26 cellular contexts compared by ENCODE assay signal in the genomic region with DNA sequence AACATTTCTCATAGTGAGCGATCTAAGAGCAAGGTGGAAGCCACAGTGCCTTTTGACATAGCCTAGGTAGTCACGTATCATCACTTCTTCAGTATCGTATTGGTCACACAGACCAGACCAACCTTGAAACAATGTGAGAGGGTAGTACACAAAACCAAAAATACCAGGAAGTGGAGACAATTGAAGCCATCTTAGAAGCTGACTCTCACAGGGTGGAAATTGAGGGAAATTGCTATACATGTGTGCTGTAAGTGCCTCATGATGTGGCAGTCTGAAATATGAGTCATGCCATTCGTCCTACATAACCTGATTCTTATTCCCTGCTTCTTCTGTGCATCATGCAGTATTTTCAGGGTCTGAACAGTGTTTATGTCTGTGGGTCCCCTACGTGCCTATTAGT.
"Had no signal": no experiment of that assay in that cellular context is flagged by ENCODE, and none has a peak within 500 bp of the region (broad histone marks: within the 10 kb centered on the region; RNA-seq: fewer than 3 reads in every experiment).

No MANE protein-coding gene starts in this region.

- H3K27me3 Mint-ChIP-seq: memory B cell had no signal

- FAIRE-seq: endothelial cell of umbilical vein, kidney had no signal

- H3K27me3 ChIP-seq: colonic mucosa, gastroesophageal sphincter, spleen, stomach, transverse colon had no signal

- H3K4me1 ChIP-seq: colonic mucosa, lower lobe of right lung, spleen had no signal

- DNase-seq: colonic mucosa; effector CD4-positive, alpha-beta T cell; endodermal cell; glutamatergic neuron; immature natural killer cell; kidney; left cardiac atrium; left ventricle myocardium inferior; lower lobe of right lung; natural killer cell; posterior cingulate gyrus; spleen; stimulated activated CD4-positive, alpha-beta T cell treated with anti-CD3 and anti-CD28 coated beads, Interleukin-15, amount 100 ng/mL, for 24 hours; stimulated activated CD4-positive, alpha-beta T cell treated with anti-CD3 and anti-CD28 coated beads, Interleukin-1b, Interleukin-23, amount 100 ng/mL, for 48 hours; stimulated activated CD4-positive, alpha-beta T cell treated with anti-CD3 and anti-CD28 coated beads, Interleukin-4, amount 100 ng/mL, for 4 hours; stimulated activated naive CD4-positive, alpha-beta T cell; stomach; substantia nigra; transverse colon had no signal

- H3K9me3 Mint-ChIP-seq: endodermal cell, immature natural killer cell, memory B cell, mesothelial cell of epicardium, natural killer cell, neural crest cell had no signal

- ATAC-seq: gastroesophageal sphincter, left cardiac atrium, lower lobe of right lung, natural killer cell, sciatic nerve had no signal

- H3K4me3 ChIP-seq: colonic mucosa, gastroesophageal sphincter, left ventricle myocardium inferior, lower lobe of right lung, spleen, stomach, thoracic aorta, transverse colon had no signal

- H3K27ac Mint-ChIP-seq: endodermal cell, memory B cell, mesothelial cell of epicardium, natural killer cell had no signal

- H3K9me3 ChIP-seq: colonic mucosa, gastroesophageal sphincter, left ventricle myocardium inferior, lower lobe of right lung, spleen, stomach, thoracic aorta, transverse colon had no signal

- H3K27ac ChIP-seq: colonic mucosa, gastroesophageal sphincter, left ventricle myocardium inferior, lower lobe of right lung, spleen, stomach, thoracic aorta, transverse colon had no signal

- H3K4me1 Mint-ChIP-seq: immature natural killer cell, natural killer cell had no signal

- H3K36me3 ChIP-seq: colonic mucosa had no signal

- H3K4me3 Mint-ChIP-seq: endodermal cell, immature natural killer cell, memory B cell, mesothelial cell of epicardium, natural killer cell, neural crest cell had no signal
